1 cellular context compared by ENCODE assay signal in genomic region chr6:47310131-47310480, GRCh38.
TF ChIP-seq lines count a peak whose summit lies in the region.

No MANE protein-coding gene starts in this region.

TF ChIP-seq in IMR-90, 13 proteins besides CTCF, POLR2A, EP300 and RAD21 (continued from another document):
- no peak for TF ChIP-seq MAZ (IDR thresholded peaks at IDR 0.05; ENCODE audit: borderline replicate concordance, low read depth, low read length)
- no peak for TF ChIP-seq NFE2L2 (IDR thresholded peaks at IDR 0.05; ENCODE audit: low read depth, low read length)
- TF ChIP-seq RFX5 (IDR thresholded peaks at IDR 0.05; ENCODE audit: low read depth, low read length), result no peak
- no peak for TF ChIP-seq MXI1 (IDR thresholded peaks at IDR 0.05; ENCODE audit: borderline replicate concordance, low read depth, low read length)
- no peak for TF ChIP-seq CHD1 (IDR thresholded peaks at IDR 0.05; ENCODE audit: low read depth, low read length)
- no peak for TF ChIP-seq MAFK (IDR thresholded peaks at IDR 0.05; ENCODE audit: low read depth, low read length)
- TF ChIP-seq SMC3 (IDR thresholded peaks at IDR 0.05; ENCODE audit: low read depth, low read length), result no peak
- TF ChIP-seq RCOR1 (IDR thresholded peaks at IDR 0.05; ENCODE audit: insufficient replicate concordance, low read length), result no peak
- no peak for TF ChIP-seq ELK1 (IDR thresholded peaks at IDR 0.05; ENCODE audit: borderline replicate concordance, low read depth, low read length)
